ENCODE assay signal across 14 cellular contexts in the genomic region with DNA sequence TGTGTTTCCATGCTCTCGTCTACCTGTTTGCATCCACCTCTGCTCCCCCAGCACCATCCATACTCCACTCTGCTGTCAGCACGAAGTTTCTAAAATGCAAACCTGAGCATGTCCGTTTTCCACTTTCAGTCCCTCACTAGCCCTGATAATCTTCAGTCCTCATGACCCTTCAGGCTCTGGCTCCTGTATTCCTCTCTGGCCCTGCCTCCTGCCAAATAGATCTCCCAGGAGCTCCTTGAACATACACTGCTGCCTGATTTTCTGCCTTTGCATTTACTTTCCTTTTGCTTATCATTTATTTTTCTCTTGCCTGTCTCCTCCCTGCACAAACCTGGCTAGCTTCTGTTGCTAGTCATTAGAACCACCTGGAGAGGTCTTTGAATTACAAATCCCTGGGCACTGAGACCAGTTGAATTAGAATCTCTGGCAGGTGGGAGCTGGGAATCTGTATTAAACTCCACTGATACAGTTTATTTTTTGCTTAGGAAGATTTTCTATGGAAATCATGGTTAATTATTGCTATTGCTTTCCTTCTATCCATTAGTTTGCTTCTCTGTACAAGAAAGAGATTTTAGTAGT. TPM values are rescaled to one million over a fixed set of nuclear protein-coding genes. Genes with fewer than 3 reads are reported as not detected.
"Had no signal": no experiment of that assay in that cellular context is flagged by ENCODE, and none has a peak within 500 bp of the region (broad histone marks: within the 10 kb centered on the region; RNA-seq: fewer than 3 reads in every experiment).

No MANE protein-coding gene starts in this region.

- ATAC-seq: left cardiac atrium; naive thymus-derived CD8-positive, alpha-beta T cell had no signal

- H3K9me3 ChIP-seq: right atrium auricular region, thyroid gland, vagina had no signal

- H3K4me1 ChIP-seq: right atrium auricular region, vagina had no signal

- H3K36me3 ChIP-seq: right atrium auricular region, thyroid gland, vagina had no signal

- DNase-seq: activated CD4-positive, alpha-beta T cell treated with anti-CD3 and anti-CD28 coated beads, Interleukin-2, amount 50 U/mL, for 4 hours; activated CD4-positive, CD25-positive, alpha-beta regulatory T cell treated with anti-CD3 and anti-CD28 coated beads, Interleukin-2, amount 50 U/mL, for 72 hours; activated effector memory CD4-positive, alpha-beta T cell treated with Interleukin-2 at 50 U/mL for 16 hours; activated T-cell treated with anti-CD3 and anti-CD28 coated beads, Interleukin-2, amount 50 U/mL, for 24 hours; amniotic stem cell; effector memory CD4-positive, alpha-beta T cell; hypothalamus; left cardiac atrium; naive thymus-derived CD8-positive, alpha-beta T cell; stimulated activated CD4-positive, alpha-beta T cell treated with anti-CD3 and anti-CD28 coated beads, Interleukin-4, amount 100 ng/mL, for 4 hours had no signal

- H3K27me3 ChIP-seq: right atrium auricular region, thyroid gland, vagina had no signal

- H3K27ac ChIP-seq: right atrium auricular region, skin epidermis, thyroid gland, vagina had no signal

- H3K4me3 ChIP-seq: right atrium auricular region, skin epidermis, thyroid gland, vagina had no signal

RNA-seq across cellular contexts. Expression of gene ARHGEF28, which starts 18.5 kb away (rescaled TPM):
- polyA plus RNA-seq: naive thymus-derived CD8-positive, alpha-beta T cell had no signal
